8 cellular contexts compared by ENCODE assay signal in genomic region chr6:13813621-13814175, GRCh38. TPM values are rescaled to one million over a fixed set of nuclear protein-coding genes. Genes with fewer than 3 reads are reported as not detected.
A peak's percentile ranks its signal among the peaks of the same experiment; 100 is the strongest.
DNase-seq lines count a peak whose midpoint lies in the region; ATAC-seq and TF ChIP-seq lines count a peak whose summit lies in the region.

No MANE protein-coding gene starts in this region.

- DNase-seq in stimulated activated naive CD4-positive, alpha-beta T cell (lab: John Stamatoyannopoulos, UW) = peak in 5 of 6 experiments; percentile 10 to 66 (median 40)
- DNase-seq in stimulated activated naive CD4-positive, alpha-beta T cell treated with Interleukin-2 at 50 U/mL for 16 hours (lab: John Stamatoyannopoulos, UW) = no peak
- peak; percentile 80 for DNase-seq in HEK293T (ENCODE audit: extremely low spot score)
- DNase-seq in MM.1S = no peak
- peak; percentile 54 for DNase-seq in choroid plexus epithelial cell (ENCODE audit: low read depth)
- DNase-seq in kidney epithelial cell (ENCODE audit: low read depth) = no peak
- DNase-seq in stimulated activated CD8-positive, alpha-beta memory T cell treated with anti-CD3 and anti-CD28 coated beads, Interleukin-4, amount 100 ng/mL, for 24 hours (ENCODE audit: low read depth) = peak; percentile 15

- H2AFZ ChIP-seq in MM.1S (ENCODE audit: low read length) = peak overlapping the region; percentile 89

- POLR2A ChIA-PET in HEK293T (lab: Yijun Ruan, JAX) = interaction anchor here (0.7 to 1.8 kb wide), 16 partner anchors 9 to 267 kb away, joined by 3 to 6 read pairs (median 4); partner anchors contain the start of genes NOL7 and RNF182

- no peaks in the 10 kb centered on the region for H3K9me2 ChIP-seq in MM.1S (replicated peaks; ENCODE audit: insufficient read depth, low read length)

- CTCF ChIA-PET in HEK293T (lab: Yijun Ruan, JAX) = interaction anchor here (0.5 kb wide), 1 partner anchor 223 kb away, joined by 3 read pairs; no protein-coding TSS in a partner anchor

- peaks cover 49% of the 10 kb centered on the region for H3K79me2 ChIP-seq in MM.1S (ENCODE audit: low read length)

- 0 out of 2 replicates have a peak, but pooled peaks cover 4% of the 10 kb centered on the region for H4K20me1 ChIP-seq in MM.1S (ENCODE audit: insufficient read depth, low read length)

- H3K4me3 ChIP-seq in MM.1S (ENCODE audit: low read length) (peak overlapping the region; percentile 96), choroid plexus epithelial cell (ENCODE audit: low read depth, low read length) (peak overlapping the region; percentile 86), kidney epithelial cell (ENCODE audit: low read depth, low read length) (peak overlapping the region; percentile 81)

- H3K36me3 ChIP-seq in MM.1S (replicated peaks; ENCODE audit: insufficient read depth, low read length) (no peaks in the 10 kb centered on the region; the same call in 1 of the 2 replicates), kidney epithelial cell (ENCODE audit: control insufficient read depth, insufficient read depth, low read length) (no peaks in the 10 kb centered on the region)

- H3K27me3 ChIP-seq in MM.1S (replicated peaks; ENCODE audit: insufficient read depth, low read length) (no peaks in the 10 kb centered on the region), kidney epithelial cell (ENCODE audit: control insufficient read depth, insufficient read depth, low read length) (no peaks in the 10 kb centered on the region)

- H3K9ac ChIP-seq in MM.1S (ENCODE audit: low read length) = peak overlapping the region; percentile 87

- ATAC-seq in SK-N-SH treated with all-trans-retinoic acid at 6 μM for 48 hours = peak; percentile 76

- H3K4me1 ChIP-seq in MM.1S (ENCODE audit: low read length) = peaks cover 9% of the 10 kb centered on the region

- H3K9me3 ChIP-seq in MM.1S (replicated peaks; ENCODE audit: insufficient read depth, low read length) = no peaks in the 10 kb centered on the region

- no peak for TF ChIP-seq CTCF in MM.1S (IDR thresholded peaks at IDR 0.05; ENCODE audit: low read length)
- no peak for TF ChIP-seq CTCF in choroid plexus epithelial cell (conservative IDR thresholded peaks at IDR 0.05; ENCODE audit: low read depth, low read length)
- no peak for TF ChIP-seq CTCF in kidney epithelial cell (IDR thresholded peaks at IDR 0.05; ENCODE audit: insufficient read depth, low read length, poor library complexity, severe bottlenecking)

- H3K4me2 ChIP-seq in MM.1S (ENCODE audit: low read depth, low read length) = peak overlapping the region; percentile 86

- H3K27ac ChIP-seq in MM.1S (ENCODE audit: low read length) = peak overlapping the region; percentile 93; the same call in 1 of the 2 replicates

- H3F3A ChIP-seq in MM.1S (ENCODE audit: insufficient read depth, low read length) = peaks cover 17% of the 10 kb centered on the region

TF ChIP-seq in HEK293T, 16 proteins besides CTCF, POLR2A, EP300 and RAD21:
- TF ChIP-seq BHLHE40 (IDR thresholded peaks at IDR 0.05; ENCODE audit: borderline replicate concordance) (no peak), SP1 (IDR thresholded peaks at IDR 0.05) (no peak), FOXM1 (IDR thresholded peaks at IDR 0.05; ENCODE audit: borderline replicate concordance) (0 out of 2 replicates have a peak, but pooled peaks have one; percentile 24), LEF1 (IDR thresholded peaks at IDR 0.05; ENCODE audit: borderline replicate concordance) (0 out of 2 replicates have a peak, but pooled peaks have one; percentile 82), ARNT (IDR thresholded peaks at IDR 0.05) (no peak), L3MBTL2 (conservative IDR thresholded peaks at IDR 0.05) (peak; percentile 67), CTBP1 (IDR thresholded peaks at IDR 0.05; ENCODE audit: borderline replicate concordance) (no peak), FOXA1 (IDR thresholded peaks at IDR 0.05) (no peak), HDGF (IDR thresholded peaks at IDR 0.05; ENCODE audit: borderline replicate concordance) (no peak), PKNOX1 (IDR thresholded peaks at IDR 0.05) (no peak), ELF4 (IDR thresholded peaks at IDR 0.05) (no peak), SUZ12 (IDR thresholded peaks at IDR 0.05) (no peak), ZNF384 (IDR thresholded peaks at IDR 0.05) (no peak), NFRKB (IDR thresholded peaks at IDR 0.05) (no peak)

TF ChIP-seq in SK-N-SH treated with all-trans-retinoic acid at 6 μM for 48 hours, 23 proteins besides CTCF, POLR2A, EP300 and RAD21:
- TF ChIP-seq, protein P1, sequence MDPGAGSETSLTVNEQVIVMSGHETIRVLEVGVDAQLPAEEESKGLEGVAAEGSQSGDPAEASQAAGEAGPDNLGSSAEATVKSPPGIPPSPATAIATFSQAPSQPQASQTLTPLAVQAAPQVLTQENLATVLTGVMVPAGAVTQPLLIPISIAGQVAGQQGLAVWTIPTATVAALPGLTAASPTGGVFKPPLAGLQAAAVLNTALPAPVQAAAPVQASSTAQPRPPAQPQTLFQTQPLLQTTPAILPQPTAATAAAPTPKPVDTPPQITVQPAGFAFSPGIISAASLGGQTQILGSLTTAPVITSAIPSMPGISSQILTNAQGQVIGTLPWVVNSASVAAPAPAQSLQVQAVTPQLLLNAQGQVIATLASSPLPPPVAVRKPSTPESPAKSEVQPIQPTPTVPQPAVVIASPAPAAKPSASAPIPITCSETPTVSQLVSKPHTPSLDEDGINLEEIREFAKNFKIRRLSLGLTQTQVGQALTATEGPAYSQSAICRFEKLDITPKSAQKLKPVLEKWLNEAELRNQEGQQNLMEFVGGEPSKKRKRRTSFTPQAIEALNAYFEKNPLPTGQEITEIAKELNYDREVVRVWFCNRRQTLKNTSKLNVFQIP (CRISPR knock-in tag; IDR thresholded peaks at IDR 0.05; ENCODE audit: borderline replicate concordance, low read depth) = no peak
- TF ChIP-seq GLIS3 (CRISPR knock-in tag; IDR thresholded peaks at IDR 0.05) = no peak
- TF ChIP-seq ZNF565 (CRISPR knock-in tag; conservative IDR thresholded peaks at IDR 0.05; ENCODE audit: low read depth) = no peak
- TF ChIP-seq BACH2 (CRISPR knock-in tag; IDR thresholded peaks at IDR 0.05; ENCODE audit: borderline replicate concordance) = no peak

RNA-seq across cellular contexts. Expression of gene MCUR1, which starts 0.7 kb away (rescaled TPM):
- 15.0 and 16.2 TPM in 2 replicates for total RNA-seq in kidney epithelial cell

Comparison
In these comparisons a context has a peak if more than half of its experiments do, and no peak if none do; other contexts are left out.
1. DNase-seq: peak in stimulated activated naive CD4-positive, alpha-beta T cell (5 of 6), HEK293T (single experiment), choroid plexus epithelial cell (single experiment) and stimulated activated CD8-positive, alpha-beta memory T cell treated with anti-CD3 and anti-CD28 coated beads, Interleukin-4, amount 100 ng/mL, for 24 hours (single experiment); none in stimulated activated naive CD4-positive, alpha-beta T cell treated with Interleukin-2 at 50 U/mL for 16 hours (single experiment), MM.1S (single experiment) and kidney epithelial cell (single experiment).
2. Peak in every context shown above with its lines, with median percentiles within 50 percentile points of each other: H3K4me3 ChIP-seq.